9 cellular contexts compared by ENCODE assay signal in genomic region chr20:62741191-62741676, GRCh38. TPM values are rescaled to one million over a fixed set of nuclear protein-coding genes. Genes with fewer than 3 reads are reported as not detected.
DNase-seq lines count a peak whose midpoint lies in the region; ATAC-seq, FAIRE-seq and TF ChIP-seq lines count a peak whose summit lies in the region.
"Had no signal": no experiment of that assay in that cellular context is flagged by ENCODE, and none has a peak within 500 bp of the region (broad histone marks: within the 10 kb centered on the region; RNA-seq: fewer than 3 reads in every experiment).

No MANE protein-coding gene starts in this region.

- H3K4me1 ChIP-seq in A549 (peaks cover 21% of the 10 kb centered on the region), OCI-LY7 (ENCODE audit: insufficient read depth, low read length, poor library complexity, severe bottlenecking) (no peaks in the 10 kb centered on the region)

- H3K4me3 ChIP-seq in A549 (no peak overlapping the region), OCI-LY7 (ENCODE audit: low read depth, low read length, poor library complexity, severe bottlenecking) (no peak overlapping the region)

- no peak for DNase-seq in A549 (ENCODE audit: low read depth in 1 of 2, low spot score in 1 of 2)
- DNase-seq in HFFc6, result no peak
- DNase-seq in activated CD4-positive, alpha-beta memory T cell treated with anti-CD3 and anti-CD28 coated beads for 36 hours, result peak; percentile 14
- no peak for DNase-seq in immature natural killer cell
- DNase-seq in central memory CD4-positive, alpha-beta T cell, result no peak
- DNase-seq in OCI-LY7 (ENCODE audit: low spot score), result no peak
- no peak for DNase-seq in COLO668 (lab: John Stamatoyannopoulos, UW; ENCODE audit: unreplicated experiment)
- DNase-seq: NCI-H1048 had no signal

- TF ChIP-seq EP300 in A549 (IDR thresholded peaks at IDR 0.05), result no peak

- intact Hi-C loops in activated CD4-positive, alpha-beta memory T cell treated with anti-CD3 and anti-CD28 coated beads for 36 hours (cut with micrococcal nuclease), result loop anchor here (5.0 kb wide), 2 partner anchors 39 to 239 kb away; no protein-coding TSS in a partner anchor
- intact Hi-C loops in OCI-LY7 (cut with micrococcal nuclease; ENCODE audit: unreplicated experiment), result no loop called here

- POLR2A ChIA-PET in A549 (lab: Yijun Ruan, JAX), result no interaction called here
- POLR2A ChIA-PET in activated CD4-positive, alpha-beta memory T cell treated with anti-CD3 and anti-CD28 coated beads for 36 hours (lab: Charles Lee), result interaction anchor here (0.7 to 1.3 kb wide), 2 partner anchors 31 to 955 kb away, joined by 3 to 4 read pairs; no protein-coding TSS in a partner anchor
- POLR2A ChIA-PET in OCI-LY7 (lab: Charles Lee), result no interaction called here

- H3K27me3 Mint-ChIP-seq in HFFc6 (ENCODE audit: insufficient read depth) (peaks cover 1% of the 10 kb centered on the region; the same call in 1 of the 2 replicates), immature natural killer cell (ENCODE audit: low read depth in 3 of 3) (peaks cover 2 to 4% (median 3%) of the 10 kb centered on the region in 3 donors)
- no peaks in the 10 kb centered on the region for H3K27me3 Mint-ChIP-seq in activated CD4-positive, alpha-beta memory T cell treated with anti-CD3 and anti-CD28 coated beads for 36 hours

- H4K20me1 ChIP-seq in OCI-LY7 (ENCODE audit: insufficient read depth, low read length), result no peaks in the 10 kb centered on the region

- no peak overlapping the region for H2AFZ ChIP-seq in OCI-LY7 (ENCODE audit: low read length)

- H3K36me3 Mint-ChIP-seq in HFFc6 (ENCODE audit: low read depth), result no peaks in the 10 kb centered on the region
- no peaks in the 10 kb centered on the region for H3K36me3 Mint-ChIP-seq in activated CD4-positive, alpha-beta memory T cell treated with anti-CD3 and anti-CD28 coated beads for 36 hours
- no peaks in the 10 kb centered on the region for H3K36me3 Mint-ChIP-seq in immature natural killer cell

- peak overlapping the region; percentile 78 to 86; a peak in 5 of 6 replicates for H3K27ac ChIP-seq in A549
- H3K27ac ChIP-seq in OCI-LY7 (ENCODE audit: low read depth, low read length, poor library complexity, severe bottlenecking), result no peak overlapping the region

- TF ChIP-seq CTCF in A549 (IDR thresholded peaks at IDR 0.05) (no peak), HFFc6 (IDR thresholded peaks at IDR 0.05) (no peak), OCI-LY7 (conservative IDR thresholded peaks at IDR 0.05; ENCODE audit: low read length) (no peak)

- H3K79me2 ChIP-seq in OCI-LY7 (ENCODE audit: insufficient read depth, low read depth, low read length), result no peaks in the 10 kb centered on the region

- peak overlapping the region; percentile 95; the same call in 1 of the 2 replicates for H3K27ac Mint-ChIP-seq in HFFc6
- H3K27ac Mint-ChIP-seq in activated CD4-positive, alpha-beta memory T cell treated with anti-CD3 and anti-CD28 coated beads for 36 hours, result no peak overlapping the region
- H3K27ac Mint-ChIP-seq in immature natural killer cell, result peak overlapping the region in 5 of 6 donors; percentile 20 to 98 (median 40)

- H3K36me3 ChIP-seq in OCI-LY7 (ENCODE audit: insufficient read depth, low read length), result no peaks in the 10 kb centered on the region

- peak overlapping the region; percentile 47 for H3K4me2 ChIP-seq in A549
- H3K4me2 ChIP-seq in OCI-LY7 (ENCODE audit: low read length), result no peak overlapping the region

- H3K9me3 ChIP-seq in A549 (no peaks in the 10 kb centered on the region), OCI-LY7 (ENCODE audit: low read length) (no peaks in the 10 kb centered on the region)

- WGBS in A549 (ENCODE audit: missing lambda C conversion rate), result 57% methylated on average over 3 of the region's 9 CpGs

- TF ChIP-seq POLR2A in A549 (IDR thresholded peaks at IDR 0.05; ENCODE audit: low read length), result no peak

- CTCF ChIA-PET in A549 (lab: Yijun Ruan, JAX), result interaction anchor here (0.7 to 4.1 kb wide), 7 partner anchors 10 to 73 kb away, joined by 3 to 27 read pairs (median 4); no protein-coding TSS in a partner anchor
- CTCF ChIA-PET in activated CD4-positive, alpha-beta memory T cell treated with anti-CD3 and anti-CD28 coated beads for 36 hours (lab: Charles Lee), result interaction anchor here (1.7 kb wide), 1 partner anchor 50 kb away, joined by 6 read pairs; no protein-coding TSS in a partner anchor
- CTCF ChIA-PET in OCI-LY7 (lab: Charles Lee; ENCODE audit: unreplicated experiment), result no interaction called here

- H3K4me3 Mint-ChIP-seq in HFFc6 (no peak overlapping the region), immature natural killer cell (peak overlapping the region in 1 of 5 donors; percentile 7)
- H3K4me3 Mint-ChIP-seq in activated CD4-positive, alpha-beta memory T cell treated with anti-CD3 and anti-CD28 coated beads for 36 hours, result no peak overlapping the region

- peak in 1 of 2 experiments; percentile 15; a peak in 2 of 6 replicates for ATAC-seq in A549
- no peak for ATAC-seq in GM18517 (IDR thresholded peaks at IDR 0.05; ENCODE audit: unreplicated experiment)

- BruUV-seq in OCI-LY7 (replicated peaks; lab: Mats Ljungman, UMichigan), result no TSS peak

- H3K4me1 Mint-ChIP-seq in HFFc6 (ENCODE audit: low read depth), result peaks cover 45% of the 10 kb centered on the region
- H3K4me1 Mint-ChIP-seq in activated CD4-positive, alpha-beta memory T cell treated with anti-CD3 and anti-CD28 coated beads for 36 hours (ENCODE audit: low read depth), result peaks cover 42% of the 10 kb centered on the region
- peaks cover 26 to 27% of the 10 kb centered on the region in 2 donors for H3K4me1 Mint-ChIP-seq in immature natural killer cell

- no peak for TF ChIP-seq RAD21 in A549 (conservative IDR thresholded peaks at IDR 0.05 in 1 of 2, IDR thresholded peaks at IDR 0.05 in 1 of 2)

- H3K9me2 ChIP-seq in OCI-LY7 (ENCODE audit: insufficient read depth, low read length), result no peaks in the 10 kb centered on the region

- H3K9me3 Mint-ChIP-seq in HFFc6 (no peaks in the 10 kb centered on the region), immature natural killer cell (no peaks in the 10 kb centered on the region)
- no peaks in the 10 kb centered on the region for H3K9me3 Mint-ChIP-seq in activated CD4-positive, alpha-beta memory T cell treated with anti-CD3 and anti-CD28 coated beads for 36 hours

- FAIRE-seq in A549 (lab: Jason Lieb, UNC), result no peak

TF ChIP-seq in A549, 52 proteins besides CTCF, POLR2A, EP300 and RAD21 (continues in another document):
- TF ChIP-seq MAFK (IDR thresholded peaks at IDR 0.05; ENCODE audit: partially characterized antibody) (no peak), FOSL2 (IDR thresholded peaks at IDR 0.05) (no peak), FOSL2 (CRISPR knock-in tag; IDR thresholded peaks at IDR 0.05) (no peak), TP53 (CRISPR knock-in tag; IDR thresholded peaks at IDR 0.05) (no peak), FOXS1 (CRISPR knock-in tag; IDR thresholded peaks at IDR 0.05) (no peak), CHD2 (IDR thresholded peaks at IDR 0.05; ENCODE audit: low read length, partially characterized antibody) (no peak), PBX3 (IDR thresholded peaks at IDR 0.05) (no peak)

RNA-seq across cellular contexts. Expression of gene NTSR1, which starts 32.6 kb away (rescaled TPM):
- polyA plus RNA-seq in A549 (2011; rRNA removed), result 0.03 TPM in 2 replicates
- 0.01 TPM in 2 replicates for polyA plus RNA-seq in A549 (2012; cell fraction: cytosol; rRNA removed)
- polyA plus RNA-seq in A549 (2012; cell fraction: nucleus; rRNA removed), result 0.02 TPM in 1 of 2 replicates, not detected in the other
- polyA plus RNA-seq in A549 (2017; fragmentation: RNase III; extraction: RNeasy Plus Mini Kit Qiagen cat#74134 plus additional on column Dnase treatment), result not detected in 3 replicates
- polyA minus RNA-seq in A549 (2011; rRNA and poly(A)+ RNA removed), result not detected in 2 replicates
- total RNA-seq in HFFc6 (2021; fragmentation: NEBNext Ultra II Directional; extraction: Animal tissue kit (Norgen Biotek cat#: 25700)), result 1 to 10 TPM; 3.1 to 6.5 (median 5.6) TPM
- total RNA-seq in activated CD4-positive, alpha-beta memory T cell treated with anti-CD3 and anti-CD28 coated beads for 36 hours, result not detected
- polyA plus RNA-seq in immature natural killer cell, result not detected
- total RNA-seq in OCI-LY7 (2014; rRNA removed; shearing (Covaris generic)), result not detected in 2 replicates
- not detected in 2 replicates for total RNA-seq in OCI-LY7 (2022)

RNA-seq across cellular contexts. Expression of gene MRGBP, which starts 55.0 kb away (rescaled TPM):
- 14.6 and 21.1 TPM in 2 replicates for polyA plus RNA-seq in A549 (2011; rRNA removed)
- polyA plus RNA-seq in A549 (2012; cell fraction: cytosol; rRNA removed), result 23.8 and 26.4 TPM in 2 replicates
- polyA plus RNA-seq in A549 (2012; cell fraction: nucleus; rRNA removed), result 24.0 and 25.2 TPM in 2 replicates
- 16.8 to 18.4 TPM (median 17.5 TPM) in 3 replicates for polyA plus RNA-seq in A549 (2017; fragmentation: RNase III; extraction: RNeasy Plus Mini Kit Qiagen cat#74134 plus additional on column Dnase treatment)
- 15.9 and 18.8 TPM in 2 replicates for polyA minus RNA-seq in A549 (2011; rRNA and poly(A)+ RNA removed)
- 10 to 100 TPM; 14.9 to 17.8 (median 16.6) TPM for total RNA-seq in HFFc6 (2021; fragmentation: NEBNext Ultra II Directional; extraction: Animal tissue kit (Norgen Biotek cat#: 25700))
- 10 to 100 TPM; 10.6 to 10.8 TPM for total RNA-seq in activated CD4-positive, alpha-beta memory T cell treated with anti-CD3 and anti-CD28 coated beads for 36 hours
- 10 to 100 TPM; 10.4 to 15.3 (median 12.5) TPM for polyA plus RNA-seq in immature natural killer cell
- total RNA-seq in OCI-LY7 (2014; rRNA removed; shearing (Covaris generic)), result 22.2 and 25.1 TPM in 2 replicates
- 19.9 and 22.6 TPM in 2 replicates for total RNA-seq in OCI-LY7 (2022)
